Comparison of ENCODE assay signal across 14 cellular contexts in the genomic region with DNA sequence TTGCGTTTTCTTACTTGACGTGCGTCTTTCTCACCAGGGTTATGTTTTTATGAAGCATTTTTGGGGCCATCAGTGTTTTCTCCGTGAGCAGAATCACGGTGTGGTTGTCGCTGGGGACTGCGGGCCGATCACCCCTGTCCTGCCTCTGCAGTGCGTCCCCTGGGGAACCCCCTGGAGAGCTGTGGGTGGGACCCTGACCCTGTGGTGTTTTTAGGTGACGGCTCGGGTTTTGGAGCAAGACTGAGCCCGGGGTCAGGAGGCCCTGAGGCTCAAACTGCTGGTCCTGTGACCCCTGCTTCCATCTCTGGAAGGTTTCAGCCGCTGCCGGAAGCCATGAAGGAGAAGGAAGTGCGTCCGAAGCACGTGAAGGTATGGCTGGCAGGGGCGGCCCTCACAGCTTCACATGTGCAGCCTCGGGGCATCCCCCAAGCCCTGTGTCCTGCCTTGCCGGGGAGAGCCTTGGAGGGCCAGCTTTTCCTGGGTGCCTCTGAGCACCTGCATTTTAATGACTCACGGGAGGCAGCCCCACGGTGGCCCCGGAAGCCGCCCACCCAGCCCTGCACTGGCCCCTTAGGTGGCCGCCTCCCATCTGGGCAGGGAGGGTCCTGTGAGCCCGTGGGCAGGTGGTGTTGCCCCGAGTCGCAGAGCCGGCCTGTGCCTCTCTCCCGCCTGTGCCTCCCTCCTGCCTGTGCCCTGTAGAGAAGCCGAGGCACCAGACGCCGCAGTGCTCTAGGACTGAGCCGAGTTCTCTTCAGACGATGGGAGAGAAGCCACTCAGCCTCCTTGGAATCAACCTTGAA. TPM values are rescaled to one million over a fixed set of nuclear protein-coding genes. Genes with fewer than 3 reads are reported as not detected.
DNase-seq lines count a peak whose midpoint lies in the region; ATAC-seq, FAIRE-seq and TF ChIP-seq lines count a peak whose summit lies in the region.
"Had no signal": no experiment of that assay in that cellular context is flagged by ENCODE, and none has a peak within 500 bp of the region (broad histone marks: within the 10 kb centered on the region; RNA-seq: fewer than 3 reads in every experiment).

No MANE protein-coding gene starts in this region.

- TF ChIP-seq POLR2A in K562 (conservative IDR thresholded peaks at IDR 0.05): no peak

- H3K36me3 ChIP-seq in K562 (ENCODE audit: control insufficient read depth, insufficient read depth, low read length) (peaks cover 54% of the 10 kb centered on the region; the same call in 2 of the 3 replicates), tibial artery (peaks cover 21 to 87% (median 53%) of the 10 kb centered on the region in 3 donors)

- no peaks in the 10 kb centered on the region for H3K27me3 Mint-ChIP-seq in neural crest cell (ENCODE audit: low read depth)
- H3K27me3 Mint-ChIP-seq: B cell had no signal

- H2AFZ ChIP-seq in K562 (ENCODE audit: low read depth, low read length): no peak overlapping the region

- in situ Hi-C loops in K562 (cut with MboI): no loop called here

- no peak overlapping the region for H3K27ac ChIP-seq in K562 (ENCODE audit: extremely low read depth, low read depth, low read length)
- H3K27ac ChIP-seq in tibial artery: no peak overlapping the region
- H3K27ac ChIP-seq: RWPE1 had no signal

- H3K4me1 ChIP-seq in K562 (replicated peaks in 1 of 2; ENCODE audit: control insufficient read depth in 2 of 2, insufficient read depth in 2 of 2, low read length in 2 of 2): peaks cover 0 to 16% of the 10 kb centered on the region in 2 experiments; a peak in 1 of 5 replicates
- H3K4me1 ChIP-seq in tibial artery: no peaks in the 10 kb centered on the region

- POLR2A ChIA-PET in K562 (lab: Yijun Ruan, JAX) (interaction anchor here (0.6 to 0.7 kb wide), 2 partner anchors 9 to 34 kb away, joined by 3 read pairs; no protein-coding TSS in a partner anchor), HEK293T (lab: Yijun Ruan, JAX) (no interaction called here)

- H3K27me3 ChIP-seq in K562 (ENCODE audit: control insufficient read depth in 2 of 2, insufficient read depth in 2 of 2, low read length in 2 of 2) (no peaks in the 10 kb centered on the region), tibial artery (no peaks in the 10 kb centered on the region)

- H3K9me3 ChIP-seq in K562 (replicated peaks; ENCODE audit: control insufficient read depth, insufficient read depth, low read depth, low read length): no peaks in the 10 kb centered on the region
- no peaks in the 10 kb centered on the region for H3K9me3 ChIP-seq in tibial artery

- no peaks in the 10 kb centered on the region for H3K9me3 Mint-ChIP-seq in neural crest cell

- FAIRE-seq in K562 (lab: Jason Lieb, UNC): no peak

- BruUV-seq in K562 (replicated peaks; lab: Mats Ljungman, UMichigan): no TSS peak

- TF ChIP-seq CTCF in K562 (IDR thresholded peaks at IDR 0.05 in 2 of 3, conservative IDR thresholded peaks at IDR 0.05 in 1 of 3; ENCODE audit: insufficient read depth in 2 of 3, low read depth in 1 of 3, low read length in 3 of 3): no peak
- no peak for TF ChIP-seq CTCF in neural crest cell (conservative IDR thresholded peaks at IDR 0.05)
- TF ChIP-seq CTCF in tibial artery (IDR thresholded peaks at IDR 0.05): no peak

- CTCF ChIA-PET in K562 (lab: Yijun Ruan, JAX; ENCODE audit: low intra/inter-chr PET ratio): interaction anchor here (0.6 kb wide), 1 partner anchor 221 kb away, joined by 5 read pairs; no protein-coding TSS in a partner anchor
- CTCF ChIA-PET in HEK293T (lab: Yijun Ruan, JAX): no interaction called here

- no peak for TF ChIP-seq RAD21 in K562 (CRISPR knock-in tag; conservative IDR thresholded peaks at IDR 0.05 in 1 of 2, IDR thresholded peaks at IDR 0.05 in 1 of 2)

- no peak for ATAC-seq in left ventricle myocardium superior
- ATAC-seq in K562: no peak
- ATAC-seq in stimulated activated naive CD8-positive, alpha-beta T cell treated with anti-CD3 and anti-CD28 coated beads, Interleukin-15, Interleukin-2, amounts not matched to agents 100 U/mL and 50 U/mL, for 24 hours: no peak

- H3K79me2 ChIP-seq in K562 (ENCODE audit: control insufficient read depth, insufficient read depth, low read length): no peaks in the 10 kb centered on the region

- peak overlapping the region; percentile 57 for H3K27ac Mint-ChIP-seq in neural crest cell (ENCODE audit: unreplicated experiment)
- H3K27ac Mint-ChIP-seq: B cell had no signal

- no peak overlapping the region for H3K4me3 Mint-ChIP-seq in neural crest cell
- H3K4me3 Mint-ChIP-seq: B cell had no signal

- H3K9me1 ChIP-seq in K562 (ENCODE audit: control insufficient read depth, insufficient read depth, low read length): no peaks in the 10 kb centered on the region

- intact Hi-C loops in left ventricle myocardium superior (cut with micrococcal nuclease): no loop called here
- intact Hi-C loops in cardiac septum (cut with DNase I): no loop called here
- intact Hi-C loops in K562 (cut with micrococcal nuclease): no loop called here
- intact Hi-C loops in tibial artery (cut with DNase I; ENCODE audit: low total_unique reads): no loop called here

- no peak overlapping the region for H3K4me2 ChIP-seq in K562 (ENCODE audit: insufficient read depth, low read length)

- no peaks in the 10 kb centered on the region for H4K20me1 ChIP-seq in K562 (replicated peaks; ENCODE audit: control insufficient read depth, insufficient read depth, low read length)

- DNase-seq in left ventricle myocardium superior (peak; percentile 28), cardiac septum (ENCODE audit: low spot score) (no peak), K562 (ENCODE audit: extremely low read depth in 1 of 4, low spot score in 3 of 4) (no peak), neural crest cell (ENCODE audit: low read depth, low spot score) (no peak), HEK293T (ENCODE audit: extremely low spot score) (no peak), tibial artery (no peak)
- no peak for DNase-seq in stimulated activated naive CD8-positive, alpha-beta T cell treated with anti-CD3 and anti-CD28 coated beads, Interleukin-15, Interleukin-2, amounts not matched to agents 100 U/mL and 50 U/mL, for 24 hours
- DNase-seq: KG1, NCI-H1092, NCI-H2107, NCI-H226, NCI-H69 had no signal

- peaks cover 7% of the 10 kb centered on the region for H3K36me3 Mint-ChIP-seq in neural crest cell (ENCODE audit: low read depth)

- no peak for TF ChIP-seq EP300 in K562 (IDR thresholded peaks at IDR 0.05; ENCODE audit: low read length)

- peaks cover 8% of the 10 kb centered on the region for H3K4me1 Mint-ChIP-seq in neural crest cell

- peak overlapping the region in 1 of 2 experiments; percentile 28; a peak in 1 of 4 replicates for H3K9ac ChIP-seq in K562 (ENCODE audit: insufficient read depth in 1 of 2, low read depth in 2 of 2, low read length in 2 of 2)

- H3K4me3 ChIP-seq in K562 (no peak overlapping the region), tibial artery (no peak overlapping the region)

- WGBS in K562 (ENCODE audit: insufficient coverage, low coverage, missing lambda C conversion rate): 94% methylated on average over 32 of the region's 35 CpGs

TF ChIP-seq in K562, 482 proteins besides CTCF, POLR2A, EP300 and RAD21:
- TF ChIP-seq CC2D1A (IDR thresholded peaks at IDR 0.05): no peak
- TF ChIP-seq PRMT5 (CRISPR knock-in tag; IDR thresholded peaks at IDR 0.05): no peak
- 0 out of 2 replicates have a peak, but pooled peaks have one; percentile 1 for TF ChIP-seq POLR2G (IDR thresholded peaks at IDR 0.05; ENCODE audit: low read depth, low read length)
- TF ChIP-seq ZNF324 (CRISPR knock-in tag; IDR thresholded peaks at IDR 0.05): no peak
- TF ChIP-seq NFE2L1 (tag; IDR thresholded peaks at IDR 0.05; ENCODE audit: borderline replicate concordance, low read depth): no peak

TF ChIP-seq in HEK293T, 16 proteins besides CTCF, POLR2A, EP300 and RAD21:
- TF ChIP-seq NFRKB (IDR thresholded peaks at IDR 0.05): no peak
- no peak for TF ChIP-seq BHLHE40 (IDR thresholded peaks at IDR 0.05; ENCODE audit: borderline replicate concordance)
- TF ChIP-seq HDGF (IDR thresholded peaks at IDR 0.05; ENCODE audit: borderline replicate concordance): no peak
- TF ChIP-seq CTBP1 (IDR thresholded peaks at IDR 0.05; ENCODE audit: borderline replicate concordance): no peak
- TF ChIP-seq FOXM1 (IDR thresholded peaks at IDR 0.05; ENCODE audit: borderline replicate concordance): no peak
- no peak for TF ChIP-seq TARDBP (IDR thresholded peaks at IDR 0.05)
- TF ChIP-seq LEF1 (IDR thresholded peaks at IDR 0.05; ENCODE audit: borderline replicate concordance): no peak
- no peak for TF ChIP-seq ARNT (IDR thresholded peaks at IDR 0.05)

RNA-seq across cellular contexts. Expression of a gene that starts 36.7 kb away (rescaled TPM):
- total RNA-seq in left ventricle myocardium superior: 28.5 TPM
- total RNA-seq in cardiac septum: 38.9 TPM
- total RNA-seq in K562 (2011; cell fraction: chromatin; rRNA removed; ENCODE audit: low replicate concordance): 344 and 474 TPM in 2 replicates
- 211 and 231 TPM in 2 replicates for total RNA-seq in K562 (2011; cell fraction: nucleolus; rRNA removed)
- total RNA-seq in K562 (2011; cell fraction: nucleoplasm; rRNA removed): 245 and 258 TPM in 2 replicates
- total RNA-seq in K562 (2014; rRNA removed): 13.8 and 19.7 TPM in 2 replicates
- total RNA-seq in K562 (2014; rRNA removed; fragmentation: Illumina TruSeq; extraction: Trizol): 14.9 and 19.1 TPM in 2 replicates
- total RNA-seq in K562 (2015; rRNA removed; fragmentation: Illumina TruSeq; extraction: Trizol): 19.6 and 20.3 TPM in 2 replicates
- 31.1 and 32.3 TPM in 2 replicates for total RNA-seq in K562 (2021)
- 34.5 and 41.3 TPM in 2 replicates for polyA plus RNA-seq in K562 (2011; rRNA removed)
- polyA plus RNA-seq in K562 (2011; cell fraction: cytosol; rRNA removed): 22.5 and 24.1 TPM in 2 replicates
- polyA plus RNA-seq in K562 (2011; cell fraction: nucleus; rRNA removed): 167 and 196 TPM in 2 replicates
- 21.7 and 36.7 TPM in 2 replicates for polyA plus RNA-seq in K562 (2012)
- 21.3 and 23.9 TPM in 2 replicates for polyA plus RNA-seq in K562 (2014; fragmentation: Illumina TruSeq; extraction: Trizol)
- 1 to 10 TPM; 4.3 to 4.6 TPM for polyA plus RNA-seq in K562 (2014; fragmentation: Nextera tagmentation; extraction: Ambion mirVana)
- 30.0 and 31.1 TPM in 2 replicates for polyA plus RNA-seq in K562 (2014; rRNA removed)
- polyA minus RNA-seq in K562 (2011; rRNA and poly(A)+ RNA removed): 48.3 and 48.8 TPM in 2 replicates
- 21.6 and 23.7 TPM in 2 replicates for polyA minus RNA-seq in K562 (2011; cell fraction: cytosol; rRNA and poly(A)+ RNA removed)
- 89.9 and 113 TPM in 2 replicates for polyA minus RNA-seq in K562 (2011; cell fraction: nucleus; rRNA and poly(A)+ RNA removed)
- 57.8 and 61.2 TPM in 2 replicates for total RNA-seq in neural crest cell
